ENCODE assay signal across 28 cellular contexts in genomic region chr13:62887046-62887445, GRCh38.
"Had no signal": no experiment of that assay in that cellular context is flagged by ENCODE, and none has a peak within 500 bp of the region (broad histone marks: within the 10 kb centered on the region; RNA-seq: fewer than 3 reads in every experiment).

No MANE protein-coding gene starts in this region.

- FAIRE-seq: frontal cortex had no signal

- H3K36me3 ChIP-seq: adrenal gland had no signal

- DNase-seq: activated CD4-positive, alpha-beta memory T cell treated with anti-CD3 and anti-CD28 coated beads, Interleukin-2, amount 10 ng/mL, durations not matched to agents 7 days and 5 days; activated CD4-positive, alpha-beta T cell treated with anti-CD3 and anti-CD28 coated beads for 36 hours; activated CD4-positive, alpha-beta T cell treated with anti-CD3 and anti-CD28 coated beads, Interleukin-2, amount 10 ng/mL, durations not matched to agents 7 days and 5 days; activated CD4-positive, alpha-beta T cell treated with anti-CD3 and anti-CD28 coated beads, Interleukin-2, amount 50 U/mL, for 4 hours; activated CD4-positive, CD25-positive, alpha-beta regulatory T cell; activated CD4-positive, CD25-positive, alpha-beta regulatory T cell treated with anti-CD3 and anti-CD28 coated beads, Interleukin-2, amount 50 U/mL, for 72 hours; activated CD8-positive, alpha-beta memory T cell treated with anti-CD3 and anti-CD28 coated beads, Interleukin-2, amount 50 U/mL, for 48 hours; activated naive CD4-positive, alpha-beta T cell treated with anti-CD3 and anti-CD28 coated beads for 36 hours; activated naive CD8-positive, alpha-beta T cell treated with anti-CD3 and anti-CD28 coated beads for 36 hours; activated naive CD8-positive, alpha-beta T cell treated with anti-CD3 and anti-CD28 coated beads, Interleukin-2, amount 50 U/mL, for 24 hours; activated T-cell treated with anti-CD3 and anti-CD28 coated beads for 4 hours; activated T-cell treated with anti-CD3 and anti-CD28 coated beads, Interleukin-2, amount 50 U/mL, for 24 hours; activated T-cell treated with anti-CD3 and anti-CD28 coated beads, Interleukin-2, amount 50 U/mL, for 72 hours; adrenal gland; amygdala; body of pancreas; caudate nucleus; dorsolateral prefrontal cortex; effector memory CD4-positive, alpha-beta T cell; endodermal cell; foreskin fibroblast; glutamatergic neuron; T-helper 2 cell had no signal

- H3K9me3 Mint-ChIP-seq: activated naive CD4-positive, alpha-beta T cell treated with anti-CD3 and anti-CD28 coated beads, Interleukin-2, amount 50 U/mL, for 24 hours; activated naive CD8-positive, alpha-beta T cell treated with anti-CD3 and anti-CD28 coated beads for 36 hours; activated naive CD8-positive, alpha-beta T cell treated with anti-CD3 and anti-CD28 coated beads, Interleukin-2, amount 50 U/mL, for 24 hours had no signal

- H3K27me3 Mint-ChIP-seq: activated CD4-positive, alpha-beta memory T cell treated with anti-CD3 and anti-CD28 coated beads, Interleukin-2, amount 10 ng/mL, durations not matched to agents 7 days and 5 days; activated CD4-positive, alpha-beta T cell treated with anti-CD3 and anti-CD28 coated beads for 36 hours; activated CD4-positive, alpha-beta T cell treated with anti-CD3 and anti-CD28 coated beads, Interleukin-2, amount 10 ng/mL, durations not matched to agents 7 days and 5 days; activated naive CD4-positive, alpha-beta T cell treated with anti-CD3 and anti-CD28 coated beads, Interleukin-2, amount 50 U/mL, for 24 hours; activated naive CD8-positive, alpha-beta T cell treated with anti-CD3 and anti-CD28 coated beads for 36 hours; activated naive CD8-positive, alpha-beta T cell treated with anti-CD3 and anti-CD28 coated beads, Interleukin-2, amount 50 U/mL, for 24 hours; activated T-cell treated with anti-CD3 and anti-CD28 coated beads, Interleukin-2, amount 50 U/mL, for 24 hours; dendritic cell treated with granulocyte-macrophage colony-stimulating factor and Interleukin-4, amounts not matched to agents 40 ng/mL and 50 ng/mL, for 4 days had no signal

- H3K4me3 ChIP-seq: adrenal gland, body of pancreas, coronary artery, dorsolateral prefrontal cortex had no signal

- H3K4me3 Mint-ChIP-seq: activated CD4-positive, alpha-beta memory T cell treated with anti-CD3 and anti-CD28 coated beads, Interleukin-2, amount 10 ng/mL, durations not matched to agents 7 days and 5 days; activated CD4-positive, alpha-beta T cell treated with anti-CD3 and anti-CD28 coated beads for 36 hours; activated CD4-positive, alpha-beta T cell treated with anti-CD3 and anti-CD28 coated beads, Interleukin-2, amount 10 ng/mL, durations not matched to agents 7 days and 5 days; activated naive CD4-positive, alpha-beta T cell treated with anti-CD3 and anti-CD28 coated beads for 36 hours; activated naive CD4-positive, alpha-beta T cell treated with anti-CD3 and anti-CD28 coated beads, Interleukin-2, amount 50 U/mL, for 24 hours; activated naive CD8-positive, alpha-beta T cell treated with anti-CD3 and anti-CD28 coated beads for 36 hours; activated naive CD8-positive, alpha-beta T cell treated with anti-CD3 and anti-CD28 coated beads, Interleukin-2, amount 50 U/mL, for 24 hours; activated T-cell treated with anti-CD3 and anti-CD28 coated beads, Interleukin-2, amount 50 U/mL, for 24 hours; activated T-cell treated with anti-CD3 and anti-CD28 coated beads, Interleukin-2, amount 50 U/mL, for 72 hours; dendritic cell treated with granulocyte-macrophage colony-stimulating factor and Interleukin-4, amounts not matched to agents 40 ng/mL and 50 ng/mL, for 4 days; endodermal cell had no signal

- H3K27me3 ChIP-seq: adrenal gland, body of pancreas, dorsolateral prefrontal cortex had no signal

- H3K27ac Mint-ChIP-seq: activated CD4-positive, alpha-beta memory T cell treated with anti-CD3 and anti-CD28 coated beads, Interleukin-2, amount 10 ng/mL, durations not matched to agents 7 days and 5 days; activated CD4-positive, alpha-beta T cell treated with anti-CD3 and anti-CD28 coated beads for 36 hours; activated CD4-positive, alpha-beta T cell treated with anti-CD3 and anti-CD28 coated beads, Interleukin-2, amount 10 ng/mL, durations not matched to agents 7 days and 5 days; activated naive CD4-positive, alpha-beta T cell treated with anti-CD3 and anti-CD28 coated beads for 36 hours; activated naive CD4-positive, alpha-beta T cell treated with anti-CD3 and anti-CD28 coated beads, Interleukin-2, amount 50 U/mL, for 24 hours; activated naive CD8-positive, alpha-beta T cell treated with anti-CD3 and anti-CD28 coated beads for 36 hours; activated naive CD8-positive, alpha-beta T cell treated with anti-CD3 and anti-CD28 coated beads, Interleukin-2, amount 50 U/mL, for 24 hours; activated T-cell treated with anti-CD3 and anti-CD28 coated beads, Interleukin-2, amount 50 U/mL, for 24 hours; activated T-cell treated with anti-CD3 and anti-CD28 coated beads, Interleukin-2, amount 50 U/mL, for 72 hours; dendritic cell treated with granulocyte-macrophage colony-stimulating factor and Interleukin-4, amounts not matched to agents 40 ng/mL and 50 ng/mL, for 4 days; endodermal cell had no signal

- H3K9me3 ChIP-seq: adrenal gland, body of pancreas had no signal

- H3K36me3 Mint-ChIP-seq: activated naive CD4-positive, alpha-beta T cell treated with anti-CD3 and anti-CD28 coated beads, Interleukin-2, amount 50 U/mL, for 24 hours; activated naive CD8-positive, alpha-beta T cell treated with anti-CD3 and anti-CD28 coated beads for 36 hours had no signal

- ATAC-seq: activated CD4-positive, alpha-beta T cell treated with anti-CD3 and anti-CD28 coated beads for 36 hours; activated naive CD8-positive, alpha-beta T cell treated with anti-CD3 and anti-CD28 coated beads, Interleukin-2, amount 50 U/mL, for 24 hours; activated T-cell treated with anti-CD3 and anti-CD28 coated beads, Interleukin-2, amount 50 U/mL, for 72 hours; body of pancreas; esophagus mucosa had no signal

- H3K27ac ChIP-seq: adrenal gland, body of pancreas, coronary artery, dorsolateral prefrontal cortex had no signal

- H3K4me1 Mint-ChIP-seq: activated CD4-positive, alpha-beta memory T cell treated with anti-CD3 and anti-CD28 coated beads, Interleukin-2, amount 10 ng/mL, durations not matched to agents 7 days and 5 days; activated CD4-positive, alpha-beta T cell treated with anti-CD3 and anti-CD28 coated beads for 36 hours; activated CD4-positive, alpha-beta T cell treated with anti-CD3 and anti-CD28 coated beads, Interleukin-2, amount 10 ng/mL, durations not matched to agents 7 days and 5 days; activated naive CD4-positive, alpha-beta T cell treated with anti-CD3 and anti-CD28 coated beads, Interleukin-2, amount 50 U/mL, for 24 hours; activated naive CD8-positive, alpha-beta T cell treated with anti-CD3 and anti-CD28 coated beads for 36 hours; activated naive CD8-positive, alpha-beta T cell treated with anti-CD3 and anti-CD28 coated beads, Interleukin-2, amount 50 U/mL, for 24 hours had no signal

- H3K4me1 ChIP-seq: adrenal gland, body of pancreas had no signal
